Comparison of ENCODE assay signal across 13 cellular contexts in genomic region chr9:111304000-111304399, GRCh38. TPM values are rescaled to one million over a fixed set of nuclear protein-coding genes. Genes with fewer than 3 reads are reported as not detected.
"Had no signal": no experiment of that assay in that cellular context is flagged by ENCODE, and none has a peak within 500 bp of the region (broad histone marks: within the 10 kb centered on the region; RNA-seq: fewer than 3 reads in every experiment).

No MANE protein-coding gene starts in this region.

RNA-seq across cellular contexts. Expression of gene OR2K2, which starts 26.0 kb away (rescaled TPM):
- total RNA-seq: stomach, subcutaneous adipose tissue, suprapubic skin, temporal lobe, thoracic aorta, thyroid gland, transverse colon, upper lobe of left lung, upper lobe of right lung, ureter, urinary bladder, uterus had no signal
- polyA plus RNA-seq: stomach, thymus, urinary bladder had no signal
